ENCODE assay signal across 1 cellular context in genomic region chr7:38189256-38189938, GRCh38.
TF ChIP-seq lines count a peak whose summit lies in the region.

No MANE protein-coding gene starts in this region.

TF ChIP-seq in GM12878, 131 proteins besides CTCF, POLR2A, EP300 and RAD21:
- TF ChIP-seq REST (IDR thresholded peaks at IDR 0.05; ENCODE audit: low read depth, low read length): no peak
- TF ChIP-seq TCF12 (IDR thresholded peaks at IDR 0.05; ENCODE audit: low read depth, low read length): no peak
- TF ChIP-seq MEF2B (IDR thresholded peaks at IDR 0.05; ENCODE audit: partially characterized antibody, poor library complexity, severe bottlenecking): no peak
- TF ChIP-seq CBFB (IDR thresholded peaks at IDR 0.05; ENCODE audit: low read depth): no peak
- TF ChIP-seq CEBPB (IDR thresholded peaks at IDR 0.05; ENCODE audit: borderline replicate concordance in 1 of 2, low read depth in 2 of 2, low read length in 2 of 2): no peak
- no peak for TF ChIP-seq DPF2 (IDR thresholded peaks at IDR 0.05)
- no peak for TF ChIP-seq ZBTB40 (IDR thresholded peaks at IDR 0.05; ENCODE audit: borderline replicate concordance)
- no peak for TF ChIP-seq BRCA1 (IDR thresholded peaks at IDR 0.05; ENCODE audit: low read depth, low read length)
- no peak for TF ChIP-seq ZNF207 (IDR thresholded peaks at IDR 0.05; ENCODE audit: borderline replicate concordance)
- no peak for TF ChIP-seq NRF1 (conservative IDR thresholded peaks at IDR 0.05; ENCODE audit: low read depth, low read length)
- no peak for TF ChIP-seq BCLAF1 (IDR thresholded peaks at IDR 0.05)
- no peak for TF ChIP-seq ZNF592 (IDR thresholded peaks at IDR 0.05)
- TF ChIP-seq SIX5 (IDR thresholded peaks at IDR 0.05; ENCODE audit: low read depth, low read length, severe bottlenecking): no peak
- no peak for TF ChIP-seq TCF7 (IDR thresholded peaks at IDR 0.05; ENCODE audit: borderline replicate concordance)
- no peak for TF ChIP-seq MYC (IDR thresholded peaks at IDR 0.05; ENCODE audit: insufficient read depth, insufficient read length, insufficient replicate concordance, low read length, severe bottlenecking)
- no peak for TF ChIP-seq MTA2 (IDR thresholded peaks at IDR 0.05; ENCODE audit: low read depth)
TF ChIP-seq in GM12878: peak in this region for 0.
